Comparison of ENCODE assay signal across 8 cellular contexts in genomic region chr5:86971034-86971511, GRCh38.
A peak's percentile ranks its signal among the peaks of the same experiment; 100 is the strongest.
DNase-seq lines count a peak whose midpoint lies in the region; ATAC-seq and TF ChIP-seq lines count a peak whose summit lies in the region.

No MANE protein-coding gene starts in this region.

- H3K79me2 ChIP-seq in osteoblast (ENCODE audit: insufficient read depth, low read length): no peaks in the 10 kb centered on the region

- H2AFZ ChIP-seq in osteoblast (ENCODE audit: low read length): peak overlapping the region; percentile 56

- H3K27ac ChIP-seq in osteoblast (ENCODE audit: low read depth, low read length): no peak overlapping the region

- H3K36me3 ChIP-seq in osteoblast (ENCODE audit: insufficient read depth, low read length): no peaks in the 10 kb centered on the region

- peaks cover 4% of the 10 kb centered on the region for H3K4me1 ChIP-seq in osteoblast (ENCODE audit: insufficient read depth, low read length)

- H3K9me3 ChIP-seq in osteoblast (ENCODE audit: low read depth, low read length): no peaks in the 10 kb centered on the region

- H3K4me2 ChIP-seq in osteoblast (ENCODE audit: insufficient read depth, low read length): peak overlapping the region; percentile 21

- peak; percentile 32 for TF ChIP-seq CTCF in osteoblast (IDR thresholded peaks at IDR 0.05; ENCODE audit: extremely low read depth, low read depth, low read length)

- H3K4me3 ChIP-seq in osteoblast (ENCODE audit: insufficient read depth, low read length): no peak overlapping the region

- no peaks in the 10 kb centered on the region for H4K20me1 ChIP-seq in osteoblast (ENCODE audit: insufficient read depth, low read length)

- no peaks in the 10 kb centered on the region for H3K27me3 ChIP-seq in osteoblast (ENCODE audit: insufficient read depth, low read length)

- DNase-seq in SIG-M5 treated with dmso at 0.1 percent for 504 hours (lab: John Stamatoyannopoulos, UW; ENCODE audit: unreplicated experiment) (peak; percentile 42), SIG-M5 (lab: John Stamatoyannopoulos, UW) (no peak), astrocyte of the hippocampus (ENCODE audit: low read depth, low spot score) (peak; percentile 2), osteoblast (ENCODE audit: insufficient read length, low spot score, missing footprints) (no peak), SKM-1 treated with dmso at 0.1 percent for 144 hours (lab: John Stamatoyannopoulos, UW; ENCODE audit: unreplicated experiment) (no peak), NCI-H2227 (lab: John Stamatoyannopoulos, UW; ENCODE audit: unreplicated experiment) (no peak), DMS79 treated with DMSO at 0.1 percent for 48 hours (lab: John Stamatoyannopoulos, UW) (no peak)

- peak; percentile 71 for ATAC-seq in HG03432 (IDR thresholded peaks at IDR 0.05; ENCODE audit: unreplicated experiment)

Comparison
In these comparisons a context has a peak if more than half of its experiments do, and no peak if none do; other contexts are left out.
1. DNase-seq: peak in SIG-M5 treated with dmso at 0.1 percent for 504 hours (single experiment) and astrocyte of the hippocampus (single experiment); none in SIG-M5 (single experiment), osteoblast (single experiment), SKM-1 treated with dmso at 0.1 percent for 144 hours (single experiment), NCI-H2227 (single experiment) and DMS79 treated with DMSO at 0.1 percent for 48 hours (single experiment).